Comparison of ENCODE assay signal across 17 cellular contexts in genomic region chr7:1108264-1108920, GRCh38. TPM values are rescaled to one million over a fixed set of nuclear protein-coding genes. Genes with fewer than 3 reads are reported as not detected.
A peak's percentile ranks its signal among the peaks of the same experiment; 100 is the strongest.
DNase-seq lines count a peak whose midpoint lies in the region; ATAC-seq and TF ChIP-seq lines count a peak whose summit lies in the region.
"Had no signal": no experiment of that assay in that cellular context is flagged by ENCODE, and none has a peak within 500 bp of the region (broad histone marks: within the 10 kb centered on the region; RNA-seq: fewer than 3 reads in every experiment).

No MANE protein-coding gene starts in this region.

- CTCF ChIA-PET in activated naive CD4-positive, alpha-beta T cell treated with anti-CD3 and anti-CD28 coated beads for 36 hours (lab: Charles Lee), result no interaction called here

- peaks cover 18% of the 10 kb centered on the region for H3K4me1 Mint-ChIP-seq in activated naive CD4-positive, alpha-beta T cell treated with anti-CD3 and anti-CD28 coated beads for 36 hours (ENCODE audit: low read depth)

- intact Hi-C loops in activated naive CD4-positive, alpha-beta T cell treated with anti-CD3 and anti-CD28 coated beads for 36 hours (cut with micrococcal nuclease), result no loop called here
- intact Hi-C loops in lower lobe of right lung (cut with DNase I) (no loop called here), upper lobe of right lung (cut with DNase I) (no loop called here), colonic mucosa (cut with DNase I) (no loop called here)

- no peaks in the 10 kb centered on the region for H3K9me3 ChIP-seq in lower lobe of right lung
- no peaks in the 10 kb centered on the region for H3K9me3 ChIP-seq in upper lobe of right lung
- no peaks in the 10 kb centered on the region for H3K9me3 ChIP-seq in colonic mucosa
- H3K9me3 ChIP-seq: Caco-2 had no signal

- H3K4me3 ChIP-seq in lower lobe of right lung (no peak overlapping the region), upper lobe of right lung (no peak overlapping the region), colonic mucosa (no peak overlapping the region)

- H3K36me3 ChIP-seq in lower lobe of right lung (no peaks in the 10 kb centered on the region), upper lobe of right lung (no peaks in the 10 kb centered on the region), colonic mucosa (no peaks in the 10 kb centered on the region)

- no peak overlapping the region for H3K9ac ChIP-seq in colonic mucosa (ENCODE audit: low read depth in 2 of 2, low read length in 2 of 2)

- no peaks in the 10 kb centered on the region for H3K27me3 Mint-ChIP-seq in activated naive CD4-positive, alpha-beta T cell treated with anti-CD3 and anti-CD28 coated beads for 36 hours (ENCODE audit: low read depth)
- H3K27me3 Mint-ChIP-seq: CD4-positive, alpha-beta T cell had no signal

- no peaks in the 10 kb centered on the region for H3K36me3 Mint-ChIP-seq in activated naive CD4-positive, alpha-beta T cell treated with anti-CD3 and anti-CD28 coated beads for 36 hours (ENCODE audit: low read depth)

- peak; percentile 10 for DNase-seq in activated naive CD4-positive, alpha-beta T cell treated with anti-CD3 and anti-CD28 coated beads, Interleukin-2, amount 50 U/mL, for 16 hours
- no peak for DNase-seq in activated naive CD4-positive, alpha-beta T cell treated with anti-CD3 and anti-CD28 coated beads for 36 hours
- DNase-seq in NCI-H82 (lab: John Stamatoyannopoulos, UW) (peak; percentile 63), lower lobe of right lung (peak; percentile 42), upper lobe of right lung (no peak), colonic mucosa (no peak), kidney glomerular epithelial cell (lab: John Stamatoyannopoulos, UW) (no peak)
- DNase-seq in stimulated activated CD4-positive, alpha-beta T cell treated with anti-CD3 and anti-CD28 coated beads, Interleukin-15, amount 100 ng/mL, for 24 hours, result no peak
- DNase-seq: 8988T; CD4-positive, alpha-beta T cell; GF-D8; GOT3; MM.1S; NCI-H1092 treated with DMSO at 0.1 percent for 48 hours; NCI-H146; NCI-H2029 treated with DMSO at 0.1 percent for 48 hours had no signal

- no peaks in the 10 kb centered on the region for H3K9me3 Mint-ChIP-seq in activated naive CD4-positive, alpha-beta T cell treated with anti-CD3 and anti-CD28 coated beads for 36 hours
- H3K9me3 Mint-ChIP-seq: CD4-positive, alpha-beta T cell had no signal

- no peaks in the 10 kb centered on the region for H3K4me1 ChIP-seq in lower lobe of right lung
- H3K4me1 ChIP-seq in upper lobe of right lung, result no peaks in the 10 kb centered on the region
- H3K4me1 ChIP-seq in colonic mucosa, result no peaks in the 10 kb centered on the region
- H3K4me1 ChIP-seq: Caco-2 had no signal

- H3K27ac ChIP-seq in lower lobe of right lung (no peak overlapping the region), upper lobe of right lung (no peak overlapping the region), colonic mucosa (no peak overlapping the region)

- TF ChIP-seq CTCF in lower lobe of right lung (IDR thresholded peaks at IDR 0.05) (no peak), upper lobe of right lung (IDR thresholded peaks at IDR 0.05) (no peak), colonic mucosa (IDR thresholded peaks at IDR 0.05) (no peak)

- no peak overlapping the region for H3K4me3 Mint-ChIP-seq in activated naive CD4-positive, alpha-beta T cell treated with anti-CD3 and anti-CD28 coated beads for 36 hours
- H3K4me3 Mint-ChIP-seq: CD4-positive, alpha-beta T cell had no signal

- no peak overlapping the region for H3K27ac Mint-ChIP-seq in activated naive CD4-positive, alpha-beta T cell treated with anti-CD3 and anti-CD28 coated beads for 36 hours
- H3K27ac Mint-ChIP-seq: CD4-positive, alpha-beta T cell had no signal

- H3K27me3 ChIP-seq in lower lobe of right lung (ENCODE audit: low read depth), result no peaks in the 10 kb centered on the region
- no peaks in the 10 kb centered on the region for H3K27me3 ChIP-seq in upper lobe of right lung
- no peaks in the 10 kb centered on the region for H3K27me3 ChIP-seq in colonic mucosa

- ATAC-seq in lower lobe of right lung (peak; percentile 58 to 82), upper lobe of right lung (peak; percentile 70)

RNA-seq across cellular contexts. Expression of gene GPER1, which starts 20.5 kb away (rescaled TPM):
- not detected for total RNA-seq in activated naive CD4-positive, alpha-beta T cell treated with anti-CD3 and anti-CD28 coated beads for 36 hours
- total RNA-seq in lower lobe of right lung, result 26.0 TPM
- 11.1 TPM for total RNA-seq in upper lobe of right lung
- total RNA-seq in colonic mucosa, result 1 to 10 TPM; 5.7 to 8.2 TPM
- total RNA-seq: CD4-positive, alpha-beta T cell had no signal

RNA-seq across cellular contexts. Expression of gene ZFAND2A, which starts 51.6 kb away (rescaled TPM):
- 10 to 100 TPM; 19.1 to 20.7 TPM for total RNA-seq in activated naive CD4-positive, alpha-beta T cell treated with anti-CD3 and anti-CD28 coated beads for 36 hours
- total RNA-seq in lower lobe of right lung (14.8 TPM), upper lobe of right lung (19.9 TPM), colonic mucosa (10 to 100 TPM; 26.2 to 38.7 TPM)

Comparison
In these comparisons a context has a peak if more than half of its experiments do, and no peak if none do; other contexts are left out.
1. DNase-seq: peak in activated naive CD4-positive, alpha-beta T cell treated with anti-CD3 and anti-CD28 coated beads, Interleukin-2, amount 50 U/mL, for 16 hours (single experiment), NCI-H82 (single experiment) and lower lobe of right lung (single experiment); none in activated naive CD4-positive, alpha-beta T cell treated with anti-CD3 and anti-CD28 coated beads for 36 hours (single experiment), upper lobe of right lung (single experiment), colonic mucosa (single experiment), stimulated activated CD4-positive, alpha-beta T cell treated with anti-CD3 and anti-CD28 coated beads, Interleukin-15, amount 100 ng/mL, for 24 hours (single experiment) and kidney glomerular epithelial cell (single experiment).
2. RNA of gene GPER1, which starts 20.5 kb away (total RNA-seq): 26.0 TPM in lower lobe of right lung (single experiment), 11.1 TPM in upper lobe of right lung (single experiment) and 5.7 to 8.2 TPM in colonic mucosa; not detected in activated naive CD4-positive, alpha-beta T cell treated with anti-CD3 and anti-CD28 coated beads for 36 hours; every median in the first group is over 4 times any median in the second.